In the genomic region with DNA sequence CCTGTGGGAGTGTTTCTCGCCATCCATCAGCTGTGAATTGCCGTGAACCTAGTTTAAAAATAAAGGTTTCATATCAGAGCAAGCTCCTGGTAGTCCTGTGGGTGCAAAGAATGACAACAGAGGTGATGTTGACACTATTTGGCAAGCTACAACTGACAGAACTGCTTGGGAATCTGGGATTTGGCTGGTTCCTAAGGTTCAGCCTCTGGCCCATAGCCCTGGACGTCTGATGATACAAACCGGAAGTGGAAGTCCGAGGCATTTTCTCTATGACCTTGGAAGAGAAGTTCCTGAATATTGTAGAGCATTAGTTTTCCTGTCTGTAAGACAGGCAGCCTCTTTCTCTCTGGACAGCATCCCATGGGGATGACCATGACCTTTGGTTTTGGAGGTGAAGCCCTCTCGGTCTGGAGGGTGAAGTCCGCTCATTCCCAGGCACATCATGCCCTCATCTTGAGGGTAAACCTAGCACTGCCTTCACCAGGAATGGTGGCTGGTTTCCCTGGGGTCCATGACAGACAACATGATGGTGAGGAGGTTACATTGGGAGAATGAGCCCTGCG, we compare ENCODE assay signal across 1 cellular context.
TF ChIP-seq lines count a peak whose summit lies in the region.

No MANE protein-coding gene starts in this region.

TF ChIP-seq in K562, 482 proteins besides CTCF, POLR2A, EP300 and RAD21 (continued from another document):
- TF ChIP-seq MEF2D (tag; conservative IDR thresholded peaks at IDR 0.05; ENCODE audit: low read depth): no peak
- no peak for TF ChIP-seq HDAC6 (IDR thresholded peaks at IDR 0.05; ENCODE audit: low read depth, low read length)
- TF ChIP-seq DMBX1 (CRISPR knock-in tag; IDR thresholded peaks at IDR 0.05; ENCODE audit: borderline replicate concordance): no peak
- no peak for TF ChIP-seq CREB1 (IDR thresholded peaks at IDR 0.05)
- no peak for TF ChIP-seq CREB1 (CRISPR knock-in tag; IDR thresholded peaks at IDR 0.05)
- TF ChIP-seq MAZ (CRISPR knock-in tag; conservative IDR thresholded peaks at IDR 0.05 in 1 of 2, IDR thresholded peaks at IDR 0.05 in 1 of 2): no peak
- TF ChIP-seq ZNF217 (CRISPR knock-in tag; IDR thresholded peaks at IDR 0.05): no peak
